9 cellular contexts compared by ENCODE assay signal in genomic region chr6:1771324-1771723, GRCh38.
DNase-seq lines count a peak whose midpoint lies in the region; ATAC-seq and TF ChIP-seq lines count a peak whose summit lies in the region.
"Had no signal": no experiment of that assay in that cellular context is flagged by ENCODE, and none has a peak within 500 bp of the region (broad histone marks: within the 10 kb centered on the region; RNA-seq: fewer than 3 reads in every experiment).

No MANE protein-coding gene starts in this region.

- H3K36me3 ChIP-seq in spleen = no peaks in the 10 kb centered on the region

- no peaks in the 10 kb centered on the region for H3K9me3 ChIP-seq in spleen

- peak; percentile 79 for DNase-seq in HT1080 (ENCODE audit: low read depth)
- DNase-seq in NCI-H510A (lab: John Stamatoyannopoulos, UW) = peak; percentile 61
- DNase-seq in stimulated activated CD4-positive, alpha-beta T cell treated with anti-CD3 and anti-CD28 coated beads, Interleukin-1b, Interleukin-23, amount 100 ng/mL, for 24 hours (ENCODE audit: low read depth in 4 of 4, low spot score in 1 of 4) = peak; percentile 8 to 17 (median 13)
- DNase-seq in iPS-NIHi7 (ENCODE audit: extremely low spot score) = no peak
- no peak for DNase-seq in spleen

- no peak for TF ChIP-seq POLR2A in spleen (IDR thresholded peaks at IDR 0.05)

- H3K4me3 ChIP-seq in spleen = no peak overlapping the region

- intact Hi-C loops in spleen (cut with DNase I; ENCODE audit: low total_unique reads) = no loop called here

- peaks cover 69% of the 10 kb centered on the region for H3K4me1 Mint-ChIP-seq in activated naive CD8-positive, alpha-beta T cell (ENCODE audit: low read depth)

- WGBS in spleen, 5 donors = 79 to 92% (median 80%) methylated on average over 4 of the region's 4 CpGs

- H3K27me3 Mint-ChIP-seq in activated naive CD8-positive, alpha-beta T cell = no peaks in the 10 kb centered on the region
- H3K27me3 Mint-ChIP-seq: dendritic cell treated with granulocyte-macrophage colony-stimulating factor and Interleukin-4, amounts not matched to agents 40 ng/mL and 50 ng/mL, for 4 days had no signal

- TF ChIP-seq CTCF in spleen (IDR thresholded peaks at IDR 0.05 in 8 of 11, conservative IDR thresholded peaks at IDR 0.05 in 3 of 11) = no peak

- H3K9me3 Mint-ChIP-seq in activated naive CD8-positive, alpha-beta T cell (ENCODE audit: low read depth) = no peaks in the 10 kb centered on the region
- H3K9me3 Mint-ChIP-seq: dendritic cell treated with granulocyte-macrophage colony-stimulating factor and Interleukin-4, amounts not matched to agents 40 ng/mL and 50 ng/mL, for 4 days had no signal

- ATAC-seq in GM19023 (IDR thresholded peaks at IDR 0.05; ENCODE audit: unreplicated experiment) (no peak), HG02571 (IDR thresholded peaks at IDR 0.05; ENCODE audit: unreplicated experiment) (no peak)

- peak overlapping the region; percentile 36 for H3K4me3 Mint-ChIP-seq in activated naive CD8-positive, alpha-beta T cell
- H3K4me3 Mint-ChIP-seq: dendritic cell treated with granulocyte-macrophage colony-stimulating factor and Interleukin-4, amounts not matched to agents 40 ng/mL and 50 ng/mL, for 4 days had no signal

- H3K27ac Mint-ChIP-seq in activated naive CD8-positive, alpha-beta T cell = peak overlapping the region; percentile 59
- H3K27ac Mint-ChIP-seq: dendritic cell treated with granulocyte-macrophage colony-stimulating factor and Interleukin-4, amounts not matched to agents 40 ng/mL and 50 ng/mL, for 4 days had no signal

- H3K36me3 Mint-ChIP-seq in activated naive CD8-positive, alpha-beta T cell = peaks cover 5% of the 10 kb centered on the region

- H3K27ac ChIP-seq in spleen = no peak overlapping the region

- peaks cover 0 to 5% (median 0%) of the 10 kb centered on the region in 6 donors for H3K4me1 ChIP-seq in spleen

- no peaks in the 10 kb centered on the region for H3K27me3 ChIP-seq in spleen (replicated peaks in 1 of 7)

Comparison
In these comparisons a context has a peak if more than half of its experiments do, and no peak if none do; other contexts are left out.
1. DNase-seq: peak in HT1080 (single experiment), NCI-H510A (single experiment) and stimulated activated CD4-positive, alpha-beta T cell treated with anti-CD3 and anti-CD28 coated beads, Interleukin-1b, Interleukin-23, amount 100 ng/mL, for 24 hours (4 of 4); none in iPS-NIHi7 (single experiment) and spleen (single experiment).